ENCODE assay signal across 27 cellular contexts in the genomic region with DNA sequence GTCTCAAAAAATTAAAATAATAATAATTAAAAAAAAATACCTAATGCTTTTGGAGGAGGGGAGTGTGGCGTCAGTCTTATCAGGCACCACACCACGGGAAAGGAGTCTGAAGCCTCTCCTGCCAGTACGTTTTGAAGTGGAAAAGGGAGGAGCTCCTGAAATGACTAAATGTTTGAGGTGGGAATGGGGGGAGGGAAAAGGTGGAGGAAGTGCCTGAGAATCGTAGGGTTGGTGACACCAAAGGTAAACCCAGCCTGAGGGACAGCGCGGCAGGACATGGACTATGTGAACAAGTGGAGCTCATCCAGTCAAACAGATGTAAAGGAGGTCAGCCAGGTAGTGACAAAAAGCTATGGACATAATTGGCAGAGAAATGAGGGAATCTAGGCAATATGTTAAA.
"Had no signal": no experiment of that assay in that cellular context is flagged by ENCODE, and none has a peak within 500 bp of the region (broad histone marks: within the 10 kb centered on the region; RNA-seq: fewer than 3 reads in every experiment).

No MANE protein-coding gene starts in this region.

- H3K36me3 Mint-ChIP-seq: immature natural killer cell; naive thymus-derived CD4-positive, alpha-beta T cell; neural progenitor cell; stimulated activated memory B cell treated with anti-CD40 and anti-IgM and Interleukin-4, amounts not matched to agents 10 μg/mL and 1 μg/mL and 100 μg/mL, for 72 hours had no signal

- H3K27ac ChIP-seq: neural progenitor cell, parathyroid adenoma, prostate gland, sigmoid colon, thoracic aorta, tibial nerve, uterus had no signal

- H3K9me3 Mint-ChIP-seq: effector memory CD8-positive, alpha-beta T cell; immature natural killer cell; nephron; neural progenitor cell had no signal

- H3K79me2 ChIP-seq: parathyroid adenoma had no signal

- FAIRE-seq: frontal cortex had no signal

- H3K4me1 ChIP-seq: parathyroid adenoma, prostate gland, sigmoid colon, tibial nerve, uterus had no signal

- H3K4me3 ChIP-seq: neural progenitor cell, prostate gland, sigmoid colon, thoracic aorta, tibial nerve, uterus had no signal

- DNase-seq: cortex of kidney; effector memory CD8-positive, alpha-beta T cell; hypothalamus; immature natural killer cell; islet precursor cell; kidney glomerular epithelial cell; left colon; left ventricle myocardium superior; mesenchymal stem cell; midbrain; naive thymus-derived CD4-positive, alpha-beta T cell; right cardiac atrium; sigmoid colon; stimulated activated CD4-positive, alpha-beta T cell treated with anti-CD3 and anti-CD28 coated beads, Interleukin-2, amount 100 ng/mL, for 24 hours; stimulated activated CD4-positive, alpha-beta T cell treated with anti-CD3 and anti-CD28 coated beads, Interleukin-4, amount 100 ng/mL, for 24 hours; stimulated activated naive CD8-positive, alpha-beta T cell treated with anti-CD3 and anti-CD28 coated beads, Interleukin-15, Interleukin-2, amounts not matched to agents 100 U/mL and 50 U/mL, for 24 hours; substantia nigra; uterus had no signal

- H3K36me3 ChIP-seq: neural progenitor cell, prostate gland, sigmoid colon, thoracic aorta, tibial nerve, upper lobe of left lung, uterus had no signal

- H3K4me1 Mint-ChIP-seq: immature natural killer cell; naive thymus-derived CD4-positive, alpha-beta T cell; nephron; stimulated activated memory B cell treated with anti-CD40 and anti-IgM and Interleukin-4, amounts not matched to agents 10 μg/mL and 1 μg/mL and 100 μg/mL, for 72 hours had no signal

- H3K4me2 ChIP-seq: neural progenitor cell had no signal

- H3K27ac Mint-ChIP-seq: effector memory CD8-positive, alpha-beta T cell; immature natural killer cell; naive thymus-derived CD4-positive, alpha-beta T cell; nephron; neural progenitor cell; stimulated activated memory B cell treated with anti-CD40 and anti-IgM and Interleukin-4, amounts not matched to agents 10 μg/mL and 1 μg/mL and 100 μg/mL, for 72 hours had no signal

- H3K27me3 ChIP-seq: neural progenitor cell, sigmoid colon, tibial nerve, upper lobe of left lung, uterus had no signal

- H3K9me3 ChIP-seq: prostate gland, sigmoid colon, thoracic aorta, tibial nerve, upper lobe of left lung, uterus had no signal

- H3K4me3 Mint-ChIP-seq: effector memory CD8-positive, alpha-beta T cell; immature natural killer cell; naive thymus-derived CD4-positive, alpha-beta T cell; nephron; neural progenitor cell; stimulated activated memory B cell treated with anti-CD40 and anti-IgM and Interleukin-4, amounts not matched to agents 10 μg/mL and 1 μg/mL and 100 μg/mL, for 72 hours had no signal

- H2AFZ ChIP-seq: neural progenitor cell, parathyroid adenoma had no signal

- ATAC-seq: effector memory CD8-positive, alpha-beta T cell; left colon; left ventricle myocardium superior; naive thymus-derived CD4-positive, alpha-beta T cell; right cardiac atrium; stimulated activated memory B cell treated with anti-CD40 and anti-IgM and Interleukin-4, amounts not matched to agents 10 μg/mL and 1 μg/mL and 100 μg/mL, for 72 hours; stimulated activated naive CD8-positive, alpha-beta T cell treated with anti-CD3 and anti-CD28 coated beads, Interleukin-15, Interleukin-2, amounts not matched to agents 100 U/mL and 50 U/mL, for 24 hours had no signal
